Comparison of ENCODE assay signal across 9 cellular contexts in the genomic region with DNA sequence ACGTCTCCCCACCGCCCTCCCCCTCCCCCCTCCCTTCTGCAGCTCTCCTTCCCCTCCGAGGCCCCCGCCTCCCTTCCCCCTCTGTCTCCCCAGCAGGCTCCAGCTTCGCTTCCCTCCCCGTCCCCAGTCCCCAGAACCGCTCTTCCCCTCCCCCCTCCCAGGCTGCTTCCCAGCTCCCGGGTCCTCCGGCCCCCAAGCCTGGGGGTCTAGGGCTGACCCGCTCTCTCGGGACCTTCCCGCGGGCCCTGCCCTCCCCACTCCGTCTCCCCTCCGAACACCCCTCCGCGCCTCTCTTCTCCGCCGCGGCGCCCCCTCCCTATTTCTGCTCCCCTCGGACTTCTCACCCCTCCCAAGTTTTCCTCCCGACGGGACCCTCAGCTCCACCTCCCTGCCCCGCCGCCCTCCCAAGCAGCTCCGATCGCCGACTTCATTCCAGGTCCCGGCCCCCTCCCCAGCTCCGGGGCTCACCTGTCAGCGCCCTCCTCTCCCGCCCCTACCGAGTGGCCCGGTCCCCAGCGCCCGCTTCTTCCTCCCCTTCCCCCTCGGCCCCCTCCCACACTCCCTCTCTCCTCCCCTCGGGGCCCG. TPM values are rescaled to one million over a fixed set of nuclear protein-coding genes. Genes with fewer than 3 reads are reported as not detected.
A peak's percentile ranks its signal among the peaks of the same experiment; 100 is the strongest.
DNase-seq lines count a peak whose midpoint lies in the region; ATAC-seq and TF ChIP-seq lines count a peak whose summit lies in the region.
"Had no signal": no experiment of that assay in that cellular context is flagged by ENCODE, and none has a peak within 500 bp of the region (broad histone marks: within the 10 kb centered on the region; RNA-seq: fewer than 3 reads in every experiment).

No MANE protein-coding gene starts in this region.

- DNase-seq in NCI-H146 (lab: John Stamatoyannopoulos, UW) (peak; percentile 45), NCI-H146 treated with DMSO at 0.1 percent for 48 hours (lab: John Stamatoyannopoulos, UW; ENCODE audit: unreplicated experiment) (no peak), Panc1 (ENCODE audit: low read depth, low spot score) (no peak), epithelial cell of esophagus (ENCODE audit: low read depth) (no peak), NCI-H1436 treated with DMSO at 0.1 percent for 48 hours (lab: John Stamatoyannopoulos, UW) (no peak), SK-N-DZ (ENCODE audit: low spot score) (no peak)

- peak overlapping the region; percentile 51; the same call in 1 of the 2 replicates for H3K27ac ChIP-seq in Panc1 (ENCODE audit: low read length)

- H3K27me3 Mint-ChIP-seq in nephron (ENCODE audit: low read depth), result peaks cover 24% of the 10 kb centered on the region

- H3K27ac Mint-ChIP-seq in nephron, result peak overlapping the region; percentile 60 to 96 (median 88)

- POLR2A ChIA-PET in Panc1 (lab: Charles Lee), result no interaction called here

- in situ Hi-C loops in Panc1 (cut with HindIII; ENCODE audit: low pct_unique_long_range_greater_than_20kb, low sequenced_read_pairs), result no loop called here

- H3K4me1 ChIP-seq in Panc1 (ENCODE audit: control insufficient read depth, insufficient read depth, low read length), result peaks cover 12% of the 10 kb centered on the region

- intact Hi-C loops in Panc1 (cut with micrococcal nuclease; ENCODE audit: unreplicated experiment), result no loop called here

- peaks cover 34% of the 10 kb centered on the region for H3K36me3 Mint-ChIP-seq in nephron (ENCODE audit: low read depth)

- peak overlapping the region; percentile 50 to 59 for H3K4me3 ChIP-seq in Panc1 (ENCODE audit: low read depth in 2 of 2, low read length in 2 of 2)
- H3K4me3 ChIP-seq in epithelial cell of esophagus (ENCODE audit: low read length), result peak overlapping the region; percentile 56

- peaks cover 22% of the 10 kb centered on the region for H3K4me1 Mint-ChIP-seq in nephron

- no TSS peak for BruUV-seq in Panc1 (replicated peaks; lab: Mats Ljungman, UMichigan)

- H3K36me3 ChIP-seq in Panc1 (ENCODE audit: control insufficient read depth, insufficient read depth, low read length), result no peaks in the 10 kb centered on the region; the same call in 1 of the 2 replicates

- no peaks in the 10 kb centered on the region for H3K9me3 Mint-ChIP-seq in nephron

- H3K9me3 ChIP-seq in Panc1 (ENCODE audit: control insufficient read depth, insufficient read depth, low read depth, low read length), result no peaks in the 10 kb centered on the region

- CTCF ChIA-PET in Panc1 (lab: Charles Lee), result no interaction called here

- ATAC-seq in Panc1, result no peak
- no peak for ATAC-seq in GM18909 (IDR thresholded peaks at IDR 0.05; ENCODE audit: poor library complexity, unreplicated experiment)

- H3K4me3 Mint-ChIP-seq in nephron, result peak overlapping the region; percentile 88 to 95 (median 91)

- no peak for TF ChIP-seq CTCF in Panc1 (IDR thresholded peaks at IDR 0.05)
- TF ChIP-seq CTCF in epithelial cell of esophagus (IDR thresholded peaks at IDR 0.05; ENCODE audit: insufficient read depth, low read depth, low read length, missing control alignments), result no peak
- no peak for TF ChIP-seq CTCF in nephron (IDR thresholded peaks at IDR 0.05; ENCODE audit: unreplicated experiment in 3 of 3)

- no peaks in the 10 kb centered on the region for H3K27me3 ChIP-seq in Panc1 (ENCODE audit: control insufficient read depth, insufficient read depth, low read length)

RNA-seq across cellular contexts. Expression of a gene that starts 1.1 kb away (rescaled TPM):
- total RNA-seq in Panc1 (2021; ENCODE audit: unreplicated experiment), result 18.1 TPM
- 37.3 TPM for polyA plus RNA-seq in Panc1 (2012; ENCODE audit: insufficient read length)
- 1.1 and 1.6 TPM in 2 replicates for polyA plus RNA-seq in SK-N-DZ (2014; cell fraction: cytosol; rRNA removed)
- 2.3 and 3.0 TPM in 2 replicates for polyA plus RNA-seq in SK-N-DZ (2014; cell fraction: nucleus; rRNA removed)
- total RNA-seq: activated CD8-positive, alpha-beta memory T cell treated with anti-CD3 and anti-CD28 coated beads for 36 hours had no signal
